Comparison of ENCODE assay signal across 17 cellular contexts in genomic region chrX:89921665-89922064, GRCh38. TPM values are rescaled to one million over a fixed set of nuclear protein-coding genes. Genes with fewer than 3 reads are reported as not detected.
"Had no signal": no experiment of that assay in that cellular context is flagged by ENCODE, and none has a peak within 500 bp of the region (broad histone marks: within the 10 kb centered on the region; RNA-seq: fewer than 3 reads in every experiment).

Gene TGIF2LX (plus strand): TSS chrX:89921908. CDS start chrX:89922086, 178 bp downstream.

RNA-seq across cellular contexts. Expression of gene TGIF2LX, which starts in this region (rescaled TPM):
- total RNA-seq: dermis microvascular lymphatic vessel endothelial cell; esophagus squamous epithelium; heart right ventricle; kidney epithelial cell; left cardiac atrium; left lung; lower leg skin; lung microvascular endothelial cell; mucosa of gallbladder; naive thymus-derived CD4-positive, alpha-beta T cell; osteoblast; right atrium auricular region; sciatic nerve; smooth muscle cell; suprapubic skin; thyroid gland; ureter had no signal
- polyA plus RNA-seq: heart right ventricle; naive thymus-derived CD4-positive, alpha-beta T cell; smooth muscle cell had no signal
